ENCODE assay signal across 1 cellular context in the genomic region with DNA sequence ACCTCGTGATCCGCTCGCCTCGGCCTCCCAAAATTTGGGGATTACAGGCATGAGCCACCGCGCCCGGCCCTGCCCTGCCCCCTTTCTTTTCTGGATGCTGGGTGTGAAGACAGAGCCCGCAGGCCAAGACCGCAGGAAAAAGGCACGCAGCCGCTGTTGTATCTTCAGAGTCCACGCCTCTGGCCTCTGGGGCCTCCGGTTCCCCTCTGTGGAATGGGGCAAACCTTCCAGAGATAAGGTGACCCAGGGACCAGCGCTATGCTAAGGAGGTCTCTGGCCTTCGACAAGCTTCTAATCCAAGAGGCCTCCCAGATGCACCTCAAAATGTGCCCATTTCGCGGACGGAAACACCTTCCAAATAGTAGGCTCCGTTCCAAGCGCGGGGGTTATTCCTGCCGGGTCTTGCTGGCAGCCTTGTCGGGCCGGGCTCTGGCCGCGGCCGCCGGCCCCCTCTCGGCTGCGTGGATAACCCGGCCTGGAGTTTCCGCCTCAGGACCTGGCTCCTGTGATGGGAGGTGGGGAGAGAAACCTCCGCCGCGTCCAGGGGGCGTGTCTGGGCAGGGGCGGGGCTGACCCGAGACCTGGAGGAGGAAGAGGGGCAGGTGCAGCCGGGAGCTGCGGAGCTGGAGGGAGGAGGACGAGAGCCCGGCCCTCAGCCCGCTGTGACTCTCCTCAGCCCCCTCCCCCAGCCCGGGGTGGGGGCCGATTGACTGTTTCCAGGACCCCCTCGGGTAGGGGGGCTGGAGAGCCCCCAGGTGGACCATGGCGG.
TF ChIP-seq lines count a peak whose summit lies in the region.

No MANE protein-coding gene starts in this region.

TF ChIP-seq in A549, 52 proteins besides CTCF, POLR2A, EP300 and RAD21 (continued from another document):
- TF ChIP-seq KDM5A (IDR thresholded peaks at IDR 0.05) (no peak), HDAC2 (IDR thresholded peaks at IDR 0.05) (peak; percentile 67; the same call in 1 of the 2 replicates), KDM1A (IDR thresholded peaks at IDR 0.05; ENCODE audit: low read depth) (peak; percentile 97), POLR2AphosphoS2 (conservative IDR thresholded peaks at IDR 0.05; ENCODE audit: low read length) (no peak), MAZ (IDR thresholded peaks at IDR 0.05; ENCODE audit: borderline replicate concordance, low read depth, low read length) (peak; percentile 92; the same call in 1 of the 2 replicates), HMGXB4 (CRISPR knock-in tag; IDR thresholded peaks at IDR 0.05; ENCODE audit: borderline replicate concordance) (no peak), USF2 (IDR thresholded peaks at IDR 0.05) (no peak), MAX (IDR thresholded peaks at IDR 0.05) (peak; percentile 73), PBX3 (IDR thresholded peaks at IDR 0.05) (peak; percentile 46; the same call in 1 of the 2 replicates), HOXA7 (CRISPR knock-in tag; IDR thresholded peaks at IDR 0.05) (no peak)
